ENCODE assay signal across 9 cellular contexts in the genomic region with DNA sequence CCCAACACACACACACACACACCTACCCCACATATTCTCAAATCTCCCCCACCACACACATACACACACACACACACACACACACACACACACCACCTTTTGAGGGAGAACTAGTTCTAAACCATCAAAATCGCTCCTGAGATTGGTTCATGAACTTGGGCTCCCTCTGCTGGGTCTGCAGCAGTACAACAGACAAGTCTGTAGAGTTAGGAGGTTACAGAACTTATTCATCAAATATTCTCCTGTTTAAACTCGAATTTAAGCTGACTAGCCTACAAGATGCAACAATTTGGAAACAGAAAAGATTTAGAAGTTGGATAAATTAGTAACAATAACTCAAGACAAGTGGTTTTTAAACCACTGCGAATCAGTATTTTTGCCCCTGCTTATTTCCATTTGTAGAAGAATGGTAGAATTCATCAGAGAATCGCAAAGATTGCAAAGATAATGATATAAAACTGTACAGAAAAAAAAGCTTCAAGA.
DNase-seq lines count a peak whose midpoint lies in the region; ATAC-seq, FAIRE-seq and TF ChIP-seq lines count a peak whose summit lies in the region.
"Had no signal": no experiment of that assay in that cellular context is flagged by ENCODE, and none has a peak within 500 bp of the region (broad histone marks: within the 10 kb centered on the region; RNA-seq: fewer than 3 reads in every experiment).

No MANE protein-coding gene starts in this region.

- no peak for TF ChIP-seq POLR2A in K562 (conservative IDR thresholded peaks at IDR 0.05)

- BruUV-seq in K562 (replicated peaks; lab: Mats Ljungman, UMichigan), result no TSS peak

- H3K4me3 ChIP-seq in SJCRH30 (no peak overlapping the region), K562 (no peak overlapping the region)

- in situ Hi-C loops in K562 (cut with MboI), result no loop called here

- H3K4me1 ChIP-seq in SJCRH30, result no peaks in the 10 kb centered on the region
- H3K4me1 ChIP-seq in K562 (replicated peaks in 1 of 2; ENCODE audit: control insufficient read depth in 2 of 2, insufficient read depth in 2 of 2, low read length in 2 of 2), result no peaks in the 10 kb centered on the region

- no peaks in the 10 kb centered on the region for H3K79me2 ChIP-seq in K562 (ENCODE audit: control insufficient read depth, insufficient read depth, low read length)

- H3K27ac ChIP-seq in SJCRH30 (no peak overlapping the region), K562 (ENCODE audit: extremely low read depth, low read depth, low read length) (no peak overlapping the region)

- ATAC-seq in GM21360 (IDR thresholded peaks at IDR 0.05; ENCODE audit: unreplicated experiment) (peak; percentile 90), K562 (peak; percentile 88)

- WGBS in K562 (ENCODE audit: insufficient coverage, low coverage, missing lambda C conversion rate), result 3% methylated on average over 4 of the region's 4 CpGs

- CTCF ChIA-PET in K562 (lab: Yijun Ruan, JAX; ENCODE audit: low intra/inter-chr PET ratio), result no interaction called here

- peak; percentile 91 for FAIRE-seq in K562 (lab: Jason Lieb, UNC)
- FAIRE-seq: colon had no signal

- peak; percentile 37 for DNase-seq in DMS 273 (lab: John Stamatoyannopoulos, UW; ENCODE audit: unreplicated experiment)
- DNase-seq in DMS 273 treated with DMSO at 0.1 percent for 48 hours (lab: John Stamatoyannopoulos, UW), result no peak
- DNase-seq in HT1080 (ENCODE audit: low read depth), result peak; percentile 23
- peak; percentile 17 to 53 for DNase-seq in SJCRH30
- DNase-seq in K562 (ENCODE audit: extremely low read depth in 1 of 4, low spot score in 3 of 4), result peak; percentile 32 to 61 (median 33)
- DNase-seq in left kidney (ENCODE audit: low read depth, low spot score), result peak; percentile 65
- DNase-seq in stimulated activated CD8-positive, alpha-beta memory T cell treated with anti-CD3 and anti-CD28 coated beads, Interleukin-12 subunit alpha, Interleukin-12 subunit beta, amount 100 ng/mL, for 1 hour (ENCODE audit: low read depth), result peak; percentile 14

- TF ChIP-seq CTCF in K562 (IDR thresholded peaks at IDR 0.05 in 2 of 3, conservative IDR thresholded peaks at IDR 0.05 in 1 of 3; ENCODE audit: insufficient read depth in 2 of 3, low read depth in 1 of 3, low read length in 3 of 3), result peak; percentile 45 to 73 (median 71); a peak in 5 of 6 replicates

- H2AFZ ChIP-seq in K562 (ENCODE audit: low read depth, low read length), result no peak overlapping the region

- no peak for TF ChIP-seq EP300 in K562 (IDR thresholded peaks at IDR 0.05; ENCODE audit: low read length)

- H3K9me3 ChIP-seq in SJCRH30 (replicated peaks) (no peaks in the 10 kb centered on the region), K562 (replicated peaks; ENCODE audit: control insufficient read depth, insufficient read depth, low read depth, low read length) (no peaks in the 10 kb centered on the region)

- no peak overlapping the region for H3K9ac ChIP-seq in K562 (ENCODE audit: insufficient read depth in 1 of 2, low read depth in 2 of 2, low read length in 2 of 2)

- intact Hi-C loops in K562 (cut with micrococcal nuclease), result loop anchor here (10.0 kb wide), 1 partner anchor 119 kb away; no protein-coding TSS in a partner anchor

- POLR2A ChIA-PET in K562 (lab: Yijun Ruan, JAX), result no interaction called here

- peak; percentile 57 to 73 for TF ChIP-seq RAD21 in K562 (CRISPR knock-in tag; conservative IDR thresholded peaks at IDR 0.05 in 1 of 2, IDR thresholded peaks at IDR 0.05 in 1 of 2)

- no peaks in the 10 kb centered on the region; the same call in 1 of the 2 replicates for H3K27me3 ChIP-seq in SJCRH30
- no peaks in the 10 kb centered on the region for H3K27me3 ChIP-seq in K562 (ENCODE audit: control insufficient read depth in 2 of 2, insufficient read depth in 2 of 2, low read length in 2 of 2)

- no peaks in the 10 kb centered on the region for H4K20me1 ChIP-seq in K562 (replicated peaks; ENCODE audit: control insufficient read depth, insufficient read depth, low read length)

- no peak overlapping the region for H3K4me2 ChIP-seq in K562 (ENCODE audit: insufficient read depth, low read length)

- no peaks in the 10 kb centered on the region for H3K36me3 ChIP-seq in SJCRH30
- no peaks in the 10 kb centered on the region for H3K36me3 ChIP-seq in K562 (ENCODE audit: control insufficient read depth, insufficient read depth, low read length)

- H3K9me1 ChIP-seq in K562 (ENCODE audit: control insufficient read depth, insufficient read depth, low read length), result no peaks in the 10 kb centered on the region

TF ChIP-seq in K562, 482 proteins besides CTCF, POLR2A, EP300 and RAD21 (continues in another document):
- TF ChIP-seq NCOA6 (IDR thresholded peaks at IDR 0.05) (no peak), SP2 (IDR thresholded peaks at IDR 0.05; ENCODE audit: extremely low read depth, low read depth, low read length, poor library complexity, severe bottlenecking) (no peak), ARNT (IDR thresholded peaks at IDR 0.05) (peak in 1 of 2 experiments; percentile 18; a peak in 1 of 4 replicates), HIVEP1 (CRISPR knock-in tag; IDR thresholded peaks at IDR 0.05) (no peak), ELF4 (CRISPR knock-in tag; IDR thresholded peaks at IDR 0.05) (peak; percentile 49; the same call in 1 of the 2 replicates), POLR2AphosphoS5 (IDR thresholded peaks at IDR 0.05; ENCODE audit: control insufficient read depth, insufficient read depth, low read depth, low read length) (no peak), NFRKB (IDR thresholded peaks at IDR 0.05; ENCODE audit: low read depth) (no peak), XRCC4 (IDR thresholded peaks at IDR 0.05; ENCODE audit: extremely low read depth, insufficient read depth, insufficient read length) (no peak), ZNF766 (CRISPR knock-in tag; conservative IDR thresholded peaks at IDR 0.05) (no peak), ZNF212 (CRISPR knock-in tag; IDR thresholded peaks at IDR 0.05) (no peak), PCBP2 (IDR thresholded peaks at IDR 0.05; ENCODE audit: low read depth, low read length, poor library complexity, severe bottlenecking) (no peak), MYNN (IDR thresholded peaks at IDR 0.05) (no peak), MYNN (CRISPR knock-in tag; IDR thresholded peaks at IDR 0.05) (no peak), ESRRA (IDR thresholded peaks at IDR 0.05; ENCODE audit: borderline replicate concordance, low read depth) (no peak), MTA3 (IDR thresholded peaks at IDR 0.05; ENCODE audit: borderline replicate concordance) (no peak), CREB1 (IDR thresholded peaks at IDR 0.05) (no peak), CREB1 (CRISPR knock-in tag; IDR thresholded peaks at IDR 0.05) (no peak), ZBTB7A (IDR thresholded peaks at IDR 0.05; ENCODE audit: borderline replicate concordance, control insufficient read depth, low read depth, low read length) (no peak), THRAP3 (IDR thresholded peaks at IDR 0.05; ENCODE audit: borderline replicate concordance) (0 out of 2 replicates have a peak, but pooled peaks have one; percentile 27), ZEB2 (IDR thresholded peaks at IDR 0.05) (0 out of 2 replicates have a peak, but pooled peaks have one; percentile 20)
- TF ChIP-seq, protein P1, sequence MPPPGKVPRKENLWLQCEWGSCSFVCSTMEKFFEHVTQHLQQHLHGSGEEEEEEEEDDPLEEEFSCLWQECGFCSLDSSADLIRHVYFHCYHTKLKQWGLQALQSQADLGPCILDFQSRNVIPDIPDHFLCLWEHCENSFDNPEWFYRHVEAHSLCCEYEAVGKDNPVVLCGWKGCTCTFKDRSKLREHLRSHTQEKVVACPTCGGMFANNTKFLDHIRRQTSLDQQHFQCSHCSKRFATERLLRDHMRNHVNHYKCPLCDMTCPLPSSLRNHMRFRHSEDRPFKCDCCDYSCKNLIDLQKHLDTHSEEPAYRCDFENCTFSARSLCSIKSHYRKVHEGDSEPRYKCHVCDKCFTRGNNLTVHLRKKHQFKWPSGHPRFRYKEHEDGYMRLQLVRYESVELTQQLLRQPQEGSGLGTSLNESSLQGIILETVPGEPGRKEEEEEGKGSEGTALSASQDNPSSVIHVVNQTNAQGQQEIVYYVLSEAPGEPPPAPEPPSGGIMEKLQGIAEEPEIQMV (tag; conservative IDR thresholded peaks at IDR 0.05; ENCODE audit: low read depth), result no peak
- TF ChIP-seq, protein P2, sequence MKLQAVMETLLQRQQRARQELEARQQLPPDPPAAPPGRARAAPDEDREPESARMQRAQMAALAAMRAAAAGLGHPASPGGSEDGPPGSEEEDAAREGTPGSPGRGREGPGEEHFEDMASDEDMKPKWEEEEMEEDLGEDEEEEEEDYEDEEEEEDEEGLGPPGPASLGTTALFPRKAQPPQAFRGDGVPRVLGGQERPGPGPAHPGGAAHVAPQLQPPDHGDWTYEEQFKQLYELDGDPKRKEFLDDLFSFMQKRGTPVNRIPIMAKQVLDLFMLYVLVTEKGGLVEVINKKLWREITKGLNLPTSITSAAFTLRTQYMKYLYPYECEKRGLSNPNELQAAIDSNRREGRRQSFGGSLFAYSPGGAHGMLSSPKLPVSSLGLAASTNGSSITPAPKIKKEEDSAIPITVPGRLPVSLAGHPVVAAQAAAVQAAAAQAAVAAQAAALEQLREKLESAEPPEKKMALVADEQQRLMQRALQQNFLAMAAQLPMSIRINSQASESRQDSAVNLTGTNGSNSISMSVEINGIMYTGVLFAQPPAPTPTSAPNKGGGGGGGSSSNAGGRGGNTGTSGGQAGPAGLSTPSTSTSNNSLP (IDR thresholded peaks at IDR 0.05; ENCODE audit: borderline replicate concordance, low read depth, low read length), result no peak
- TF ChIP-seq, protein P3, sequence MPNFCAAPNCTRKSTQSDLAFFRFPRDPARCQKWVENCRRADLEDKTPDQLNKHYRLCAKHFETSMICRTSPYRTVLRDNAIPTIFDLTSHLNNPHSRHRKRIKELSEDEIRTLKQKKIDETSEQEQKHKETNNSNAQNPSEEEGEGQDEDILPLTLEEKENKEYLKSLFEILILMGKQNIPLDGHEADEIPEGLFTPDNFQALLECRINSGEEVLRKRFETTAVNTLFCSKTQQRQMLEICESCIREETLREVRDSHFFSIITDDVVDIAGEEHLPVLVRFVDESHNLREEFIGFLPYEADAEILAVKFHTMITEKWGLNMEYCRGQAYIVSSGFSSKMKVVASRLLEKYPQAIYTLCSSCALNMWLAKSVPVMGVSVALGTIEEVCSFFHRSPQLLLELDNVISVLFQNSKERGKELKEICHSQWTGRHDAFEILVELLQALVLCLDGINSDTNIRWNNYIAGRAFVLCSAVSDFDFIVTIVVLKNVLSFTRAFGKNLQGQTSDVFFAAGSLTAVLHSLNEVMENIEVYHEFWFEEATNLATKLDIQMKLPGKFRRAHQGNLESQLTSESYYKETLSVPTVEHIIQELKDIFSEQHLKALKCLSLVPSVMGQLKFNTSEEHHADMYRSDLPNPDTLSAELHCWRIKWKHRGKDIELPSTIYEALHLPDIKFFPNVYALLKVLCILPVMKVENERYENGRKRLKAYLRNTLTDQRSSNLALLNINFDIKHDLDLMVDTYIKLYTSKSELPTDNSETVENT (CRISPR knock-in tag; IDR thresholded peaks at IDR 0.05), result no peak
